Comparison of ENCODE assay signal across 18 cellular contexts in the genomic region with DNA sequence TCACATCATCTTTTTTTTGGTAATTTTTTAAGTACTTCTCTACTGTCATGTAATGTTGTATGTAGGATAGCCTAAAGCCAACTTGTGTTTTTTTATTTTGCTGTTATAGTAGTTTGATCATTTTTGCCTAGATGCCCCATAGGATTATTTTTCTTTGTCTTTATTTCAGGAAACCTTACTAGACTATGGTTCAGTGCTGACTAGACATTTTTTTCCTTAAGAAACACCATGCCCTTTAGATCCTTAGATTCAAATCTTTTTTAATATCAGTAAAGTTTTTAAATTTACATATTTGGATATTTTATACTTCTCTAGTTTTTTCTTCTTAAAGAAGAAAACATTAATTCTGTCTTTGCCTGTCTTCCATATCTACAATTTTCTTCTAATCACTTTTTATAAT.
"Had no signal": no experiment of that assay in that cellular context is flagged by ENCODE, and none has a peak within 500 bp of the region (broad histone marks: within the 10 kb centered on the region; RNA-seq: fewer than 3 reads in every experiment).

No MANE protein-coding gene starts in this region.

- H3K36me3 Mint-ChIP-seq: natural killer cell had no signal

- H3K4me1 Mint-ChIP-seq: natural killer cell had no signal

- H3K27ac Mint-ChIP-seq: natural killer cell had no signal

- ATAC-seq: esophagus mucosa, gastrocnemius medialis, heart right ventricle, left lobe of liver, natural killer cell had no signal

- H3K4me3 ChIP-seq: gastrocnemius medialis, heart right ventricle, right atrium auricular region, tibial artery, upper lobe of left lung, uterus had no signal

- H3K4me3 Mint-ChIP-seq: natural killer cell, neural crest cell had no signal

- H3K36me3 ChIP-seq: gastrocnemius medialis, heart right ventricle, right atrium auricular region, tibial artery, upper lobe of left lung, uterus had no signal

- H3K9me3 ChIP-seq: gastrocnemius medialis, heart right ventricle, right atrium auricular region, tibial artery, upper lobe of left lung, uterus had no signal

- H3K27me3 ChIP-seq: gastrocnemius medialis, right atrium auricular region, tibial artery, upper lobe of left lung, uterus had no signal

- H3K4me1 ChIP-seq: gastrocnemius medialis, heart right ventricle, right atrium auricular region, tibial artery, upper lobe of left lung, uterus had no signal

- DNase-seq: cortex of kidney; effector memory CD4-positive, alpha-beta T cell; gastrocnemius medialis; heart right ventricle; hypothalamus; mammary epithelial cell; natural killer cell; small intestine; stimulated activated CD4-positive, alpha-beta T cell treated with anti-CD3 and anti-CD28 coated beads, Interleukin-12 subunit alpha, Interleukin-12 subunit beta, amount 100 ng/mL, for 4 hours; stimulated activated naive CD4-positive, alpha-beta T cell; tibial artery; upper lobe of left lung; uterus had no signal

- FAIRE-seq: endometrium, small intestine had no signal

- H3K27ac ChIP-seq: gastrocnemius medialis, heart right ventricle, right atrium auricular region, tibial artery, upper lobe of left lung, uterus had no signal

- H3K9me3 Mint-ChIP-seq: natural killer cell had no signal
